Comparison of ENCODE assay signal across 20 cellular contexts in genomic region chr6:145811741-145812140, GRCh38. TPM values are rescaled to one million over a fixed set of nuclear protein-coding genes. Genes with fewer than 3 reads are reported as not detected.
A peak's percentile ranks its signal among the peaks of the same experiment; 100 is the strongest.
DNase-seq lines count a peak whose midpoint lies in the region; TF ChIP-seq lines count a peak whose summit lies in the region.
"Had no signal": no experiment of that assay in that cellular context is flagged by ENCODE, and none has a peak within 500 bp of the region (broad histone marks: within the 10 kb centered on the region; RNA-seq: fewer than 3 reads in every experiment).

No MANE protein-coding gene starts in this region.

- TF ChIP-seq EP300 in esophagus muscularis mucosa (IDR thresholded peaks at IDR 0.05), result no peak

- intact Hi-C loops in esophagus muscularis mucosa (cut with DNase I), result loop anchor here (5.0 kb wide), 1 partner anchor 74 kb away; the partner anchor contains the start of gene EPM2A

- H3K4me1 Mint-ChIP-seq in osteocyte (ENCODE audit: unreplicated experiment), result peaks cover 46% of the 10 kb centered on the region

- TF ChIP-seq CTCF in esophagus muscularis mucosa (IDR thresholded peaks at IDR 0.05) (no peak), osteocyte (IDR thresholded peaks at IDR 0.05) (no peak)

- H3K36me3 ChIP-seq in BLaER1 (peaks cover 3% of the 10 kb centered on the region; the same call in 1 of the 2 replicates), Karpas-422 (ENCODE audit: insufficient read depth, low read length) (peaks cover 35% of the 10 kb centered on the region), esophagus muscularis mucosa (peaks cover 0 to 3% (median 0%) of the 10 kb centered on the region in 4 donors)
- H3K36me3 ChIP-seq: tibial artery had no signal

- no peak overlapping the region for H3K9ac ChIP-seq in BLaER1
- H3K9ac ChIP-seq in Karpas-422 (ENCODE audit: low read length), result peak overlapping the region; percentile 89

- H3K27me3 Mint-ChIP-seq in osteocyte (ENCODE audit: unreplicated experiment), result no peaks in the 10 kb centered on the region
- H3K27me3 Mint-ChIP-seq: activated naive CD8-positive, alpha-beta T cell treated with anti-CD3 and anti-CD28 coated beads, Interleukin-2, amount 50 U/mL, for 24 hours; B cell; naive B cell had no signal

- peak overlapping the region; percentile 96 for H3K27ac Mint-ChIP-seq in osteocyte (ENCODE audit: unreplicated experiment)
- H3K27ac Mint-ChIP-seq: activated naive CD8-positive, alpha-beta T cell treated with anti-CD3 and anti-CD28 coated beads, Interleukin-2, amount 50 U/mL, for 24 hours; activated T-cell treated with anti-CD3 and anti-CD28 coated beads, Interleukin-2, amount 50 U/mL, for 72 hours; B cell had no signal

- no peaks in the 10 kb centered on the region for H3K9me3 ChIP-seq in BLaER1
- H3K9me3 ChIP-seq in Karpas-422 (ENCODE audit: low read length), result no peaks in the 10 kb centered on the region
- H3K9me3 ChIP-seq in esophagus muscularis mucosa, result no peaks in the 10 kb centered on the region
- H3K9me3 ChIP-seq: tibial artery had no signal

- no peak overlapping the region for H3K4me3 Mint-ChIP-seq in osteocyte (ENCODE audit: unreplicated experiment)
- H3K4me3 Mint-ChIP-seq: activated naive CD8-positive, alpha-beta T cell treated with anti-CD3 and anti-CD28 coated beads, Interleukin-2, amount 50 U/mL, for 24 hours; activated T-cell treated with anti-CD3 and anti-CD28 coated beads, Interleukin-2, amount 50 U/mL, for 72 hours; B cell had no signal

- H3K4me3 ChIP-seq in BLaER1 (no peak overlapping the region), Karpas-422 (ENCODE audit: low read length) (peak overlapping the region; percentile 89), esophagus muscularis mucosa (peak overlapping the region; percentile 75 to 89 (median 81))

- H3K4me1 ChIP-seq in BLaER1, result peaks cover 38% of the 10 kb centered on the region
- peaks cover 60% of the 10 kb centered on the region for H3K4me1 ChIP-seq in Karpas-422 (ENCODE audit: low read length)
- peaks cover 31 to 59% (median 48%) of the 10 kb centered on the region in 4 donors for H3K4me1 ChIP-seq in esophagus muscularis mucosa

- TF ChIP-seq POLR2A in esophagus muscularis mucosa (IDR thresholded peaks at IDR 0.05; ENCODE audit: low read depth), result no peak

- no peaks in the 10 kb centered on the region for H3K9me2 ChIP-seq in Karpas-422 (replicated peaks; ENCODE audit: insufficient read depth, low read length)

- H4K20me1 ChIP-seq in BLaER1 (peaks cover 54% of the 10 kb centered on the region), Karpas-422 (ENCODE audit: insufficient read depth, low read depth, low read length) (no peaks in the 10 kb centered on the region)

- no peaks in the 10 kb centered on the region for H3K9me3 Mint-ChIP-seq in osteocyte (ENCODE audit: unreplicated experiment)
- H3K9me3 Mint-ChIP-seq: activated naive CD8-positive, alpha-beta T cell treated with anti-CD3 and anti-CD28 coated beads, Interleukin-2, amount 50 U/mL, for 24 hours; activated T-cell treated with anti-CD3 and anti-CD28 coated beads, Interleukin-2, amount 50 U/mL, for 72 hours had no signal

- H3K4me2 ChIP-seq in BLaER1 (0 out of 2 replicates have a peak overlapping the region, but pooled peaks have one; percentile 6), Karpas-422 (ENCODE audit: low read depth, low read length, poor library complexity, severe bottlenecking) (peak overlapping the region; percentile 95)

- H3K36me3 Mint-ChIP-seq in osteocyte (ENCODE audit: unreplicated experiment), result peaks cover 10% of the 10 kb centered on the region
- H3K36me3 Mint-ChIP-seq: naive B cell had no signal

- peaks cover 81% of the 10 kb centered on the region for H3K79me2 ChIP-seq in Karpas-422 (ENCODE audit: low read length)

- no peak overlapping the region for H2AFZ ChIP-seq in Karpas-422 (ENCODE audit: low read length)

- H3K27ac ChIP-seq in BLaER1 (no peak overlapping the region), Karpas-422 (ENCODE audit: low read length) (peak overlapping the region; percentile 80), esophagus muscularis mucosa (replicated peaks in 1 of 4) (peak overlapping the region; percentile 93 to 97 (median 96))
- H3K27ac ChIP-seq: epithelial cell of prostate had no signal

- no peak for DNase-seq in Karpas-422
- DNase-seq in esophagus muscularis mucosa (ENCODE audit: extremely low spot score), result no peak
- DNase-seq in osteocyte (ENCODE audit: extremely low spot score, unreplicated experiment), result no peak
- no peak for DNase-seq in activated naive CD4-positive, alpha-beta T cell treated with anti-CD3 and anti-CD28 coated beads, Interleukin-2, amount 50 U/mL, for 16 hours
- no peak for DNase-seq in AG08396 (ENCODE audit: low spot score)
- DNase-seq in SW480 (ENCODE audit: low spot score), result no peak
- DNase-seq in inferior parietal cortex (ENCODE audit: extremely low spot score), result no peak
- DNase-seq: activated CD4-positive, alpha-beta T cell treated with anti-CD3 and anti-CD28 coated beads, Interleukin-2, amount 50 U/mL, for 48 hours; activated naive CD8-positive, alpha-beta T cell treated with anti-CD3 and anti-CD28 coated beads, Interleukin-2, amount 50 U/mL, for 24 hours; activated T-cell treated with anti-CD3 and anti-CD28 coated beads, Interleukin-2, amount 50 U/mL, for 72 hours; DMS53; HCEC 1CT; naive B cell; NCI-H1694; retina; stimulated activated CD4-positive, alpha-beta T cell treated with anti-CD3 and anti-CD28 coated beads, Interleukin-2, amount 100 ng/mL, for 48 hours; tibial artery had no signal

- H3K27me3 ChIP-seq in BLaER1 (no peaks in the 10 kb centered on the region), Karpas-422 (ENCODE audit: low read length) (no peaks in the 10 kb centered on the region), esophagus muscularis mucosa (no peaks in the 10 kb centered on the region)
- H3K27me3 ChIP-seq: tibial artery had no signal

- 47% methylated on average over 1 of the region's 1 CpG for WGBS in esophagus muscularis mucosa

RNA-seq across cellular contexts. Expression of gene FBXO30, which starts 2.9 kb away (rescaled TPM):
- total RNA-seq in Karpas-422 (2014; rRNA removed; shearing (Covaris generic); ENCODE audit: low replicate concordance), result 14.2 and 30.6 TPM in 2 replicates
- total RNA-seq in esophagus muscularis mucosa, result 10 to 100 TPM; 47.1 to 92.2 (median 69.3) TPM
- total RNA-seq in osteocyte, result 12.0 and 13.2 TPM in 2 replicates
